In the genomic region with DNA sequence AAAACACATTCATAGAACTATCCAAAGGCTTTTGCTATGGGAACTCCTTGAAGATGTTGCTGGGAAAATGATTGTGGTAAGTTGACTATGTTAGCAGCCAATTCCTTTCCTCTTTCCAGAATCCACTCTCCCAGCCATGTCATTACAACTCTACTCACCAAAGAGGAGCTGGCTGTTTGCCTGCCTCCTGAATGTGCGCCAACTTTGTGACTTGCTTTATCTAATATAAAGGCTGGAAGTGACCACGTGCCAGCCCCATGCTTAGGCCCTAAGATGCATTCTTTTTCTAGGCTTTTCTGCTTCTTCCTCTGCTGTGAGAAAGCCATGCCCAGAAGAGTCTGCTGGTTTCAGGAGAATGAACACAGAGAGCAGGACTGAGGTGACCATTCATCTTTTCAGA, we compare ENCODE assay signal across 19 cellular contexts.
"Had no signal": no experiment of that assay in that cellular context is flagged by ENCODE, and none has a peak within 500 bp of the region (broad histone marks: within the 10 kb centered on the region; RNA-seq: fewer than 3 reads in every experiment).

No MANE protein-coding gene starts in this region.

- H3K27me3 ChIP-seq: esophagus muscularis mucosa, gastroesophageal sphincter, left lung, pancreas, right lobe of liver, testis, transverse colon had no signal

- DNase-seq: effector memory CD8-positive, alpha-beta T cell; foreskin fibroblast; immature natural killer cell; left lung; lower lobe of right lung; mesenchymal stem cell; naive B cell; occipital lobe; pancreas; right lobe of liver; stimulated activated CD4-positive, alpha-beta T cell treated with anti-CD3 and anti-CD28 coated beads, Interleukin-4, amount 100 ng/mL, for 1 hour; stimulated activated CD8-positive, alpha-beta memory T cell treated with anti-CD3 and anti-CD28 coated beads, Interleukin-4, amount 100 ng/mL, for 48 hours; testis; transverse colon had no signal

- H3K27ac ChIP-seq: epithelial cell of prostate, esophagus muscularis mucosa, gastroesophageal sphincter, left lung, lower lobe of right lung, pancreas, prostate gland, right lobe of liver, testis, transverse colon had no signal

- ATAC-seq: effector memory CD8-positive, alpha-beta T cell; gastroesophageal sphincter; left lung; lower lobe of right lung; pancreas; right lobe of liver; stimulated activated effector memory CD8-positive, alpha-beta T cell treated with anti-CD3 and anti-CD28 coated beads, Interleukin-12 subunit alpha, Interleukin-12 subunit beta, amount 100 ng/mL, for 72 hours had no signal

- H3K4me3 ChIP-seq: esophagus muscularis mucosa, gastroesophageal sphincter, left lung, lower lobe of right lung, pancreas, prostate gland, right lobe of liver, testis, transverse colon had no signal

- H3K36me3 ChIP-seq: esophagus muscularis mucosa, gastroesophageal sphincter, left lung, lower lobe of right lung, pancreas, prostate gland, right lobe of liver, transverse colon had no signal

- H3K4me1 ChIP-seq: esophagus muscularis mucosa, gastroesophageal sphincter, left lung, lower lobe of right lung, pancreas, prostate gland, right lobe of liver, testis, transverse colon had no signal
